Comparison of ENCODE assay signal across 22 cellular contexts in genomic region chr5:137114529-137114928, GRCh38.
DNase-seq lines count a peak whose midpoint lies in the region; ATAC-seq and TF ChIP-seq lines count a peak whose summit lies in the region.
"Had no signal": no experiment of that assay in that cellular context is flagged by ENCODE, and none has a peak within 500 bp of the region (broad histone marks: within the 10 kb centered on the region; RNA-seq: fewer than 3 reads in every experiment).

No MANE protein-coding gene starts in this region.

- 17 to 20% methylated on average over 2 of the region's 2 CpGs for WGBS in body of pancreas, 2 donors

- H3K9me3 ChIP-seq in body of pancreas, result no peaks in the 10 kb centered on the region
- H3K9me3 ChIP-seq: right lobe of liver had no signal

- H3K36me3 ChIP-seq in body of pancreas (replicated peaks in 1 of 2; ENCODE audit: insufficient read depth in 1 of 2, low read depth in 2 of 2), result no peaks in the 10 kb centered on the region
- H3K36me3 ChIP-seq: right lobe of liver had no signal

- H3K27me3 ChIP-seq in body of pancreas, result no peaks in the 10 kb centered on the region
- H3K27me3 ChIP-seq: right lobe of liver had no signal

- no peak for TF ChIP-seq POLR2A in body of pancreas (IDR thresholded peaks at IDR 0.05)

- H3K4me3 ChIP-seq in AG10803 (ENCODE audit: low read length), result no peak overlapping the region
- no peak overlapping the region for H3K4me3 ChIP-seq in body of pancreas
- H3K4me3 ChIP-seq: GM23338, right lobe of liver had no signal

- ATAC-seq in body of pancreas (peak; percentile 15), HG03159 (IDR thresholded peaks at IDR 0.05; ENCODE audit: unreplicated experiment) (no peak), HG02678 (IDR thresholded peaks at IDR 0.05; ENCODE audit: unreplicated experiment) (no peak)
- ATAC-seq: GM23338; left colon; naive thymus-derived CD4-positive, alpha-beta T cell; Panc1; right lobe of liver; stimulated activated naive CD8-positive, alpha-beta T cell treated with anti-CD3 and anti-CD28 coated beads, Interleukin-15, Interleukin-2, amounts not matched to agents 100 U/mL and 50 U/mL, for 24 hours; T-helper 17 cell had no signal

- DNase-seq in AG10803 (ENCODE audit: low read depth) (peak; percentile 28), HS-5 (ENCODE audit: low read depth) (peak; percentile 18), body of pancreas (no peak), islet precursor cell (peak; percentile 50), ureter (ENCODE audit: low spot score) (no peak)
- no peak for DNase-seq in activated naive CD4-positive, alpha-beta T cell treated with Interleukin-2 at 50 U/mL for 16 hours
- DNase-seq: activated CD4-positive, alpha-beta T cell treated with anti-CD3 and anti-CD28 coated beads for 48 hours; activated T-cell treated with anti-CD3 and anti-CD28 coated beads, Interleukin-2, amount 50 U/mL, for 48 hours; amniotic stem cell; CD4-positive, alpha-beta T cell; GDM1; left colon; naive thymus-derived CD4-positive, alpha-beta T cell; NCI-H2171; right lobe of liver; stimulated activated naive CD8-positive, alpha-beta T cell treated with anti-CD3 and anti-CD28 coated beads, Interleukin-15, Interleukin-2, amounts not matched to agents 100 U/mL and 50 U/mL, for 24 hours; T-helper 17 cell had no signal

- H3K4me1 ChIP-seq in body of pancreas, result peaks cover 21% of the 10 kb centered on the region
- H3K4me1 ChIP-seq: right lobe of liver had no signal

- no peak overlapping the region for H3K27ac ChIP-seq in body of pancreas
- H3K27ac ChIP-seq: HL-60, right lobe of liver had no signal

- intact Hi-C loops in body of pancreas (cut with DNase I), result no loop called here

- no peak for TF ChIP-seq CTCF in AG10803 (conservative IDR thresholded peaks at IDR 0.05; ENCODE audit: low read length)
- no peak for TF ChIP-seq CTCF in body of pancreas (IDR thresholded peaks at IDR 0.05)

Comparison
In these comparisons a context has a peak if more than half of its experiments do, and no peak if none do; other contexts are left out.
1. DNase-seq: peak in AG10803 (single experiment), HS-5 (single experiment) and islet precursor cell (single experiment); none in body of pancreas (0 of 4), activated naive CD4-positive, alpha-beta T cell treated with Interleukin-2 at 50 U/mL for 16 hours (single experiment) and ureter (single experiment).